In the genomic region with DNA sequence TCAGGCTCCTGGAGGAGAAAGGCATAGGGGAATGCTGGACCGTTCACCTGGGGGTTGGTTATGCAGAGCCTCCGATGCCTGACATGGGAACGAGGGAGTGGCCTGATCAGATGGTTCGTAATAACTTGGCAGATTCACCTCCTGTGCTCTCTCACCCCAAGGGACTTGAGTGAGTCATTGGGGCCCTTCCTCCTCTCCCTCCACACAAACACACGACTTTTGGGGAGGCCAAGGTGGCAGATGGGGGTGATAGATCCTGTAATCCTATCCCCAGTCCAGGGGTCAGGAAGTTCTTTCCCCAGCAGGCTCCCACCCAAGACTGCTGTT, we compare ENCODE assay signal across 1 cellular context.
TF ChIP-seq lines count a peak whose summit lies in the region.

No MANE protein-coding gene starts in this region.

TF ChIP-seq in H1, 55 proteins besides CTCF, POLR2A, EP300 and RAD21 (continued from another document):
- TF ChIP-seq GTF2F1 (IDR thresholded peaks at IDR 0.05; ENCODE audit: borderline replicate concordance, low read depth, low read length) (no peak), SAP30 (IDR thresholded peaks at IDR 0.05; ENCODE audit: insufficient read depth, insufficient replicate concordance, low read length) (no peak), POU5F1 (IDR thresholded peaks at IDR 0.05; ENCODE audit: low read depth, low read length) (no peak), CREB1 (IDR thresholded peaks at IDR 0.05) (no peak), HDAC2 (IDR thresholded peaks at IDR 0.05; ENCODE audit: borderline replicate concordance in 1 of 2, low read depth in 2 of 2, low read length in 2 of 2) (no peak), BCL11A (IDR thresholded peaks at IDR 0.05; ENCODE audit: low read depth in 2 of 2, low read length in 2 of 2) (no peak), BRCA1 (IDR thresholded peaks at IDR 0.05; ENCODE audit: low read depth, low read length) (no peak), JUND (IDR thresholded peaks at IDR 0.05; ENCODE audit: low read length) (no peak)
- TF ChIP-seq, protein P1, sequence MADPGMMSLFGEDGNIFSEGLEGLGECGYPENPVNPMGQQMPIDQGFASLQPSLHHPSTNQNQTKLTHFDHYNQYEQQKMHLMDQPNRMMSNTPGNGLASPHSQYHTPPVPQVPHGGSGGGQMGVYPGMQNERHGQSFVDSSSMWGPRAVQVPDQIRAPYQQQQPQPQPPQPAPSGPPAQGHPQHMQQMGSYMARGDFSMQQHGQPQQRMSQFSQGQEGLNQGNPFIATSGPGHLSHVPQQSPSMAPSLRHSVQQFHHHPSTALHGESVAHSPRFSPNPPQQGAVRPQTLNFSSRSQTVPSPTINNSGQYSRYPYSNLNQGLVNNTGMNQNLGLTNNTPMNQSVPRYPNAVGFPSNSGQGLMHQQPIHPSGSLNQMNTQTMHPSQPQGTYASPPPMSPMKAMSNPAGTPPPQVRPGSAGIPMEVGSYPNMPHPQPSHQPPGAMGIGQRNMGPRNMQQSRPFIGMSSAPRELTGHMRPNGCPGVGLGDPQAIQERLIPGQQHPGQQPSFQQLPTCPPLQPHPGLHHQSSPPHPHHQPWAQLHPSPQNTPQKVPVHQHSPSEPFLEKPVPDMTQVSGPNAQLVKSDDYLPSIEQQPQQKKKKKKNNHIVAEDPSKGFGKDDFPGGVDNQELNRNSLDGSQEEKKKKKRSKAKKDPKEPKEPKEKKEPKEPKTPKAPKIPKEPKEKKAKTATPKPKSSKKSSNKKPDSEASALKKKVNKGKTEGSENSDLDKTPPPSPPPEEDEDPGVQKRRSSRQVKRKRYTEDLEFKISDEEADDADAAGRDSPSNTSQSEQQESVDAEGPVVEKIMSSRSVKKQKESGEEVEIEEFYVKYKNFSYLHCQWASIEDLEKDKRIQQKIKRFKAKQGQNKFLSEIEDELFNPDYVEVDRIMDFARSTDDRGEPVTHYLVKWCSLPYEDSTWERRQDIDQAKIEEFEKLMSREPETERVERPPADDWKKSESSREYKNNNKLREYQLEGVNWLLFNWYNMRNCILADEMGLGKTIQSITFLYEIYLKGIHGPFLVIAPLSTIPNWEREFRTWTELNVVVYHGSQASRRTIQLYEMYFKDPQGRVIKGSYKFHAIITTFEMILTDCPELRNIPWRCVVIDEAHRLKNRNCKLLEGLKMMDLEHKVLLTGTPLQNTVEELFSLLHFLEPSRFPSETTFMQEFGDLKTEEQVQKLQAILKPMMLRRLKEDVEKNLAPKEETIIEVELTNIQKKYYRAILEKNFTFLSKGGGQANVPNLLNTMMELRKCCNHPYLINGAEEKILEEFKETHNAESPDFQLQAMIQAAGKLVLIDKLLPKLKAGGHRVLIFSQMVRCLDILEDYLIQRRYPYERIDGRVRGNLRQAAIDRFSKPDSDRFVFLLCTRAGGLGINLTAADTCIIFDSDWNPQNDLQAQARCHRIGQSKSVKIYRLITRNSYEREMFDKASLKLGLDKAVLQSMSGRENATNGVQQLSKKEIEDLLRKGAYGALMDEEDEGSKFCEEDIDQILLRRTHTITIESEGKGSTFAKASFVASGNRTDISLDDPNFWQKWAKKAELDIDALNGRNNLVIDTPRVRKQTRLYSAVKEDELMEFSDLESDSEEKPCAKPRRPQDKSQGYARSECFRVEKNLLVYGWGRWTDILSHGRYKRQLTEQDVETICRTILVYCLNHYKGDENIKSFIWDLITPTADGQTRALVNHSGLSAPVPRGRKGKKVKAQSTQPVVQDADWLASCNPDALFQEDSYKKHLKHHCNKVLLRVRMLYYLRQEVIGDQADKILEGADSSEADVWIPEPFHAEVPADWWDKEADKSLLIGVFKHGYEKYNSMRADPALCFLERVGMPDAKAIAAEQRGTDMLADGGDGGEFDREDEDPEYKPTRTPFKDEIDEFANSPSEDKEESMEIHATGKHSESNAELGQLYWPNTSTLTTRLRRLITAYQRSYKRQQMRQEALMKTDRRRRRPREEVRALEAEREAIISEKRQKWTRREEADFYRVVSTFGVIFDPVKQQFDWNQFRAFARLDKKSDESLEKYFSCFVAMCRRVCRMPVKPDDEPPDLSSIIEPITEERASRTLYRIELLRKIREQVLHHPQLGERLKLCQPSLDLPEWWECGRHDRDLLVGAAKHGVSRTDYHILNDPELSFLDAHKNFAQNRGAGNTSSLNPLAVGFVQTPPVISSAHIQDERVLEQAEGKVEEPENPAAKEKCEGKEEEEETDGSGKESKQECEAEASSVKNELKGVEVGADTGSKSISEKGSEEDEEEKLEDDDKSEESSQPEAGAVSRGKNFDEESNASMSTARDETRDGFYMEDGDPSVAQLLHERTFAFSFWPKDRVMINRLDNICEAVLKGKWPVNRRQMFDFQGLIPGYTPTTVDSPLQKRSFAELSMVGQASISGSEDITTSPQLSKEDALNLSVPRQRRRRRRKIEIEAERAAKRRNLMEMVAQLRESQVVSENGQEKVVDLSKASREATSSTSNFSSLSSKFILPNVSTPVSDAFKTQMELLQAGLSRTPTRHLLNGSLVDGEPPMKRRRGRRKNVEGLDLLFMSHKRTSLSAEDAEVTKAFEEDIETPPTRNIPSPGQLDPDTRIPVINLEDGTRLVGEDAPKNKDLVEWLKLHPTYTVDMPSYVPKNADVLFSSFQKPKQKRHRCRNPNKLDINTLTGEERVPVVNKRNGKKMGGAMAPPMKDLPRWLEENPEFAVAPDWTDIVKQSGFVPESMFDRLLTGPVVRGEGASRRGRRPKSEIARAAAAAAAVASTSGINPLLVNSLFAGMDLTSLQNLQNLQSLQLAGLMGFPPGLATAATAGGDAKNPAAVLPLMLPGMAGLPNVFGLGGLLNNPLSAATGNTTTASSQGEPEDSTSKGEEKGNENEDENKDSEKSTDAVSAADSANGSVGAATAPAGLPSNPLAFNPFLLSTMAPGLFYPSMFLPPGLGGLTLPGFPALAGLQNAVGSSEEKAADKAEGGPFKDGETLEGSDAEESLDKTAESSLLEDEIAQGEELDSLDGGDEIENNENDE (IDR thresholded peaks at IDR 0.05; ENCODE audit: insufficient replicate concordance, low read length) = no peak
